Comparison of ENCODE assay signal across 15 cellular contexts in genomic region chr9:13939129-13939528, GRCh38.
DNase-seq lines count a peak whose midpoint lies in the region; ATAC-seq and TF ChIP-seq lines count a peak whose summit lies in the region.
"Had no signal": no experiment of that assay in that cellular context is flagged by ENCODE, and none has a peak within 500 bp of the region (broad histone marks: within the 10 kb centered on the region; RNA-seq: fewer than 3 reads in every experiment).

No MANE protein-coding gene starts in this region.

- no peaks in the 10 kb centered on the region for H3K27me3 ChIP-seq in heart left ventricle
- no peaks in the 10 kb centered on the region for H3K27me3 ChIP-seq in stomach
- no peaks in the 10 kb centered on the region for H3K27me3 ChIP-seq in Peyer's patch
- no peaks in the 10 kb centered on the region for H3K27me3 ChIP-seq in H9 (ENCODE audit: insufficient read depth, low read length)

- no peaks in the 10 kb centered on the region for H4K20me1 ChIP-seq in H9 (ENCODE audit: control insufficient read depth, insufficient read depth, insufficient read length)

- H4K5ac ChIP-seq in H9 (ENCODE audit: insufficient read length, low read depth, low read length), result no peak overlapping the region

- H3K4me1 ChIP-seq in heart left ventricle, result peaks cover 0 to 32% (median 15%) of the 10 kb centered on the region in 12 donors
- peaks cover 0 to 25% (median 13%) of the 10 kb centered on the region in 4 donors for H3K4me1 ChIP-seq in stomach
- no peaks in the 10 kb centered on the region for H3K4me1 ChIP-seq in Peyer's patch
- H3K4me1 ChIP-seq in H9 (ENCODE audit: insufficient read depth, low read length), result no peaks in the 10 kb centered on the region
- H3K4me1 ChIP-seq: HAP-1 had no signal

- no peaks in the 10 kb centered on the region for H3K79me1 ChIP-seq in H9 (ENCODE audit: insufficient read depth, low read depth, low read length, poor library complexity, severe bottlenecking)

- no peak overlapping the region for H2BK120ac ChIP-seq in H9 (ENCODE audit: low read depth, low read length, poor library complexity, severe bottlenecking)

- no peak overlapping the region for H2AK5ac ChIP-seq in H9 (ENCODE audit: insufficient read length, low read length)

- no peak overlapping the region for H2AFZ ChIP-seq in H9 (ENCODE audit: low read length)

- H4K8ac ChIP-seq in H9 (replicated peaks; ENCODE audit: insufficient read length, low read depth, low read length), result no peak overlapping the region

- H3K14ac ChIP-seq in H9 (ENCODE audit: insufficient read depth, low read length), result no peak overlapping the region

- no peak overlapping the region for H3K4ac ChIP-seq in H9 (ENCODE audit: low read depth, low read length)

- no peak overlapping the region for H3K27ac Mint-ChIP-seq in H9

- H3K4me1 Mint-ChIP-seq in H9, result peaks cover 18 to 19% of the 10 kb centered on the region in 2 experiments
- H3K4me1 Mint-ChIP-seq: central memory CD8-positive, alpha-beta T cell had no signal

- no peaks in the 10 kb centered on the region for H3K27me3 Mint-ChIP-seq in H9 (ENCODE audit: low read depth)
- H3K27me3 Mint-ChIP-seq: central memory CD8-positive, alpha-beta T cell had no signal

- H4K91ac ChIP-seq in H9 (ENCODE audit: insufficient read length, low read depth, low read length), result no peak overlapping the region

- H2BK5ac ChIP-seq in H9 (ENCODE audit: insufficient read length, low read length), result no peak overlapping the region

- no peak overlapping the region for H3K4me2 ChIP-seq in H9 (ENCODE audit: insufficient read depth, insufficient read length, low read length)

- H3K9me3 ChIP-seq in heart left ventricle (no peaks in the 10 kb centered on the region), stomach (no peaks in the 10 kb centered on the region), Peyer's patch (no peaks in the 10 kb centered on the region), H9 (ENCODE audit: control insufficient read depth, low read depth, low read length) (no peaks in the 10 kb centered on the region)
- H3K9me3 ChIP-seq: HAP-1 had no signal

- peak; percentile 9 to 77 (median 70) for ATAC-seq in heart left ventricle

- no peaks in the 10 kb centered on the region for H3K36me3 ChIP-seq in heart left ventricle
- H3K36me3 ChIP-seq in stomach, result no peaks in the 10 kb centered on the region
- no peaks in the 10 kb centered on the region for H3K36me3 ChIP-seq in Peyer's patch
- H3K36me3 ChIP-seq: HAP-1 had no signal

- DNase-seq in HPDE6-E6E7 (ENCODE audit: extremely low spot score) (peak; percentile 12), astrocyte of the hippocampus (ENCODE audit: low read depth, low spot score) (peak; percentile 61), heart left ventricle (no peak), stomach (no peak), Peyer's patch (no peak), H9 (no peak), HK-2 (ENCODE audit: unreplicated experiment) (no peak), SKM-1 treated with dmso at 0.1 percent for 144 hours (lab: John Stamatoyannopoulos, UW; ENCODE audit: unreplicated experiment) (no peak)
- DNase-seq: activated CD8-positive, alpha-beta memory T cell treated with anti-CD3 and anti-CD28 coated beads for 24 hours; DMS79; NCI-H2029; occipital lobe had no signal

- H2BK12ac ChIP-seq in H9 (ENCODE audit: insufficient read length, low read depth, low read length), result no peak overlapping the region

- H3K4me3 Mint-ChIP-seq in H9, result no peak overlapping the region
- H3K4me3 Mint-ChIP-seq: central memory CD8-positive, alpha-beta T cell had no signal

- no peak overlapping the region for H3K56ac ChIP-seq in H9 (ENCODE audit: insufficient read length, low read depth, low read length)

- no peak overlapping the region for H3K9ac ChIP-seq in H9 (ENCODE audit: extremely low read depth, insufficient read length, low read length)

- no peaks in the 10 kb centered on the region for H3K79me2 ChIP-seq in H9 (ENCODE audit: insufficient read depth, low read length)

- 12 to 27% (median 26%) methylated on average over 1 of the region's 1 CpG for WGBS in heart left ventricle, 4 donors
- 16 to 29% (median 19%) methylated on average over 1 of the region's 1 CpG for WGBS in stomach, 5 donors
- WGBS in H9 (ENCODE audit: extremely low coverage, insufficient read length, low lambda C conversion rate), result no CpG with 5 or more reads among the region's 1 CpG

- H3T11ph ChIP-seq in H9 (ENCODE audit: low read length), result no peak overlapping the region

- H3K4me3 ChIP-seq in heart left ventricle (no peak overlapping the region), stomach (no peak overlapping the region), Peyer's patch (no peak overlapping the region)
- H3K4me3 ChIP-seq: HAP-1 had no signal

- TF ChIP-seq CTCF in heart left ventricle (IDR thresholded peaks at IDR 0.05), result no peak
- no peak for TF ChIP-seq CTCF in stomach (IDR thresholded peaks at IDR 0.05)
- no peak for TF ChIP-seq CTCF in Peyer's patch (IDR thresholded peaks at IDR 0.05)
- TF ChIP-seq CTCF in H9 (conservative IDR thresholded peaks at IDR 0.05), result no peak

- H3K9me3 Mint-ChIP-seq in H9, result no peaks in the 10 kb centered on the region

- H2BK20ac ChIP-seq in H9 (ENCODE audit: low read depth, low read length, poor library complexity, severe bottlenecking), result no peak overlapping the region

- intact Hi-C loops in heart left ventricle (cut with DNase I) (loop anchor here in 1 of 10 donors (10.0 kb wide), 1 partner anchor 494 kb away; no protein-coding TSS in a partner anchor), stomach (cut with DNase I; ENCODE audit: low total_unique reads) (no loop called here)

- H3K23ac ChIP-seq in H9 (ENCODE audit: insufficient read length, low read depth, low read length), result no peak overlapping the region

- no peaks in the 10 kb centered on the region for H3K23me2 ChIP-seq in H9 (ENCODE audit: insufficient read length, low read depth, low read length, poor library complexity, severe bottlenecking)

- H3K36me3 Mint-ChIP-seq in H9 (ENCODE audit: insufficient read depth in 1 of 3, low read depth in 3 of 3), result no peaks in the 10 kb centered on the region

- no peak for TF ChIP-seq EP300 in stomach (IDR thresholded peaks at IDR 0.05)

- TF ChIP-seq POLR2A in heart left ventricle (IDR thresholded peaks at IDR 0.05) (no peak), stomach (IDR thresholded peaks at IDR 0.05) (no peak), Peyer's patch (IDR thresholded peaks at IDR 0.05) (no peak)

- no peak overlapping the region for H2BK15ac ChIP-seq in H9 (ENCODE audit: low read depth, low read length)

- H3K27ac ChIP-seq in heart left ventricle (peak overlapping the region in 9 of 12 donors; percentile 16 to 63 (median 36)), stomach (peak overlapping the region in 3 of 5 donors; percentile 8 to 40 (median 39)), Peyer's patch (peak overlapping the region in 1 of 4 donors; percentile 1), H9 (ENCODE audit: insufficient read length, low read depth, low read length) (no peak overlapping the region)
- H3K27ac ChIP-seq: HL-60 had no signal

- H3K18ac ChIP-seq in H9 (ENCODE audit: insufficient read length, low read depth, low read length), result no peak overlapping the region

Comparison
In these comparisons a context has a peak if more than half of its experiments do, and no peak if none do; other contexts are left out.
1. DNase-seq: peak in HPDE6-E6E7 (single experiment) and astrocyte of the hippocampus (single experiment); none in heart left ventricle (0 of 5), stomach (single experiment), Peyer's patch (0 of 3), H9 (single experiment), HK-2 (single experiment) and SKM-1 treated with dmso at 0.1 percent for 144 hours (single experiment).